24 cellular contexts compared by ENCODE assay signal in genomic region chr1:31198591-31198990, GRCh38. TPM values are rescaled to one million over a fixed set of nuclear protein-coding genes. Genes with fewer than 3 reads are reported as not detected.
"Had no signal": no experiment of that assay in that cellular context is flagged by ENCODE, and none has a peak within 500 bp of the region (broad histone marks: within the 10 kb centered on the region; RNA-seq: fewer than 3 reads in every experiment).

No MANE protein-coding gene starts in this region.

- DNase-seq: activated CD4-positive, alpha-beta T cell treated with anti-CD3 and anti-CD28 coated beads, Interleukin-2, amount 10 ng/mL, durations not matched to agents 7 days and 5 days; activated CD4-positive, CD25-positive, alpha-beta regulatory T cell treated with anti-CD3 and anti-CD28 coated beads, Interleukin-2, amount 50 U/mL, for 72 hours; activated CD8-positive, alpha-beta memory T cell treated with anti-CD3 and anti-CD28 coated beads, Interleukin-2, amount 10 ng/mL, durations not matched to agents 7 days and 5 days; activated CD8-positive, alpha-beta T cell treated with anti-CD3 and anti-CD28 coated beads for 36 hours; activated gamma-delta T cell; activated naive CD4-positive, alpha-beta T cell treated with anti-CD3 and anti-CD28 coated beads, Interleukin-2, amount 50 U/mL, for 16 hours; activated naive CD8-positive, alpha-beta T cell treated with anti-CD3 and anti-CD28 coated beads, Interleukin-2, amount 50 U/mL, for 24 hours; anterior cingulate cortex; body of pancreas; effector CD4-positive, alpha-beta T cell; foreskin melanocyte; left cardiac atrium; sigmoid colon; stimulated activated CD4-positive, alpha-beta T cell treated with anti-CD3 and anti-CD28 coated beads, Interleukin-15, amount 100 ng/mL, for 24 hours; stimulated activated CD4-positive, alpha-beta T cell treated with anti-CD3 and anti-CD28 coated beads, Interleukin-2, amount 100 ng/mL, for 48 hours; stimulated activated CD8-positive, alpha-beta memory T cell treated with anti-CD3 and anti-CD28 coated beads, Interleukin-4, amount 100 ng/mL, for 48 hours; stimulated activated naive CD4-positive, alpha-beta T cell; upper lobe of left lung had no signal

- H3K4me3 ChIP-seq: body of pancreas, hepatocyte, sigmoid colon, smooth muscle cell, upper lobe of left lung had no signal

- H3K9me3 ChIP-seq: body of pancreas, sigmoid colon, upper lobe of left lung had no signal

- H3K27me3 ChIP-seq: body of pancreas, hepatocyte, sigmoid colon, upper lobe of left lung had no signal

- ATAC-seq: activated CD8-positive, alpha-beta memory T cell treated with anti-CD3 and anti-CD28 coated beads, Interleukin-2, amount 10 ng/mL, durations not matched to agents 7 days and 5 days; activated CD8-positive, alpha-beta T cell treated with anti-CD3 and anti-CD28 coated beads for 36 hours; activated naive CD8-positive, alpha-beta T cell treated with anti-CD3 and anti-CD28 coated beads, Interleukin-2, amount 50 U/mL, for 24 hours; body of pancreas; left cardiac atrium had no signal

- H3K4me1 ChIP-seq: body of pancreas, sigmoid colon, upper lobe of left lung had no signal

- H3K27ac ChIP-seq: body of pancreas, hepatocyte, sigmoid colon, upper lobe of left lung had no signal

- H3K36me3 ChIP-seq: sigmoid colon, upper lobe of left lung had no signal

RNA-seq across cellular contexts. Expression of gene NKAIN1, which starts 41.1 kb away (rescaled TPM):
- total RNA-seq: activated CD8-positive, alpha-beta T cell treated with anti-CD3 and anti-CD28 coated beads for 36 hours; activated T-helper 1 cell treated with anti-CD3 and anti-CD28 coated beads, Interleukin-12 subunit alpha, Interleukin-12 subunit beta, Interleukin-2, Interleukin-4 antibody, amounts not matched to agents 30 ng/mL and 10 ng/mL and 1 ng/mL, durations not matched to agents 14 hours and 24 hours and 36 hours; body of pancreas; liver; osteoblast; smooth muscle cell; T-helper 2 cell treated with Interferon-gamma antibody and Interleukin-4, amounts not matched to agents 100 ng/mL and 5 ng/mL, for 36 hours had no signal
